9 cellular contexts compared by ENCODE assay signal in the genomic region with DNA sequence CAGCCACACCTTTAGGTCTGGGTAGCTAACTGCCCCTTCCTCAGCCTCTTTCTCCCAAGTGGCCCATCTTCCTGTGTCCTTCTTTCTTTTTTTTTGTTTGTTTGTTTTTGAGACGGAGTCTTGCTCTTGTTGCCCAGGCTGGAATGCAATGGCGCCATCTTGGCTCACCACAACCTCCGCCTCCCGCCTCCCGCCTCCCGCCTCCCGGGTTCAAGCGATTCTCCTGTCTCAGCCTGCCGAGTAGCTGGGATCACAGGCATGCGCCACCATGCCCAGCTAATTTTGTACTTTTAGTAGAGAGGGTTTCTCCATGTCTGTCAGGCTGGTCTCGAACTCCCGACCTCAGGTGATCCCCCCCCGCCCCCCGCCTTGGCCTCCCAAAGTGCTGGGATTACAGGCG. TPM values are rescaled to one million over a fixed set of nuclear protein-coding genes. Genes with fewer than 3 reads are reported as not detected.
DNase-seq lines count a peak whose midpoint lies in the region; TF ChIP-seq lines count a peak whose summit lies in the region.
"Not testable (repeated sequence)": the region's sequence is repeated elsewhere in the genome, so short reads cannot be mapped to it uniquely, and the experiment has no call there.
"Had no signal": no experiment of that assay in that cellular context is flagged by ENCODE, and none has a peak within 500 bp of the region (broad histone marks: within the 10 kb centered on the region; RNA-seq: fewer than 3 reads in every experiment).

No MANE protein-coding gene starts in this region.

- H3K36me3 ChIP-seq in NT2/D1 (ENCODE audit: insufficient read depth, insufficient read length, low read length): peaks cover 18% of the 10 kb centered on the region
- H3K36me3 ChIP-seq in breast epithelium; trophoblast cell (ENCODE audit: control insufficient read depth in 1 of 2, insufficient read depth in 2 of 2, low read length in 2 of 2): not testable (repeated sequence)

- not testable (repeated sequence) for H3K4ac ChIP-seq in trophoblast cell (ENCODE audit: low read depth, low read length)

- H2AFZ ChIP-seq in trophoblast cell (ENCODE audit: insufficient read depth, low read length, poor library complexity): peak overlapping the region; percentile 97

- peak overlapping the region; percentile 39 for H3K4me3 Mint-ChIP-seq in activated CD4-positive, alpha-beta T cell treated with anti-CD3 and anti-CD28 coated beads, Interleukin-2, amount 10 ng/mL, durations not matched to agents 24 days and 14 days
- H3K4me3 Mint-ChIP-seq in glutamatergic neuron (ENCODE audit: unreplicated experiment): peak overlapping the region; percentile 13
- peak overlapping the region; percentile 62 for H3K4me3 Mint-ChIP-seq in mesothelial cell of epicardium

- H3K27ac ChIP-seq in AG04450 (ENCODE audit: low read depth, low read length): peak overlapping the region; percentile 11
- H3K27ac ChIP-seq in breast epithelium; trophoblast cell (ENCODE audit: low read depth, low read length): not testable (repeated sequence)

- not testable (repeated sequence) for H3K18ac ChIP-seq in trophoblast cell (ENCODE audit: low read length)

- not testable (repeated sequence) for H3K27ac Mint-ChIP-seq in activated CD4-positive, alpha-beta T cell treated with anti-CD3 and anti-CD28 coated beads, Interleukin-2, amount 10 ng/mL, durations not matched to agents 24 days and 14 days; glutamatergic neuron (ENCODE audit: unreplicated experiment); mesothelial cell of epicardium

- H3K9ac ChIP-seq in NT2/D1 (ENCODE audit: insufficient read length, low read depth); trophoblast cell (ENCODE audit: low read length): not testable (repeated sequence)

- H4K91ac ChIP-seq in trophoblast cell (ENCODE audit: low read depth, low read length): not testable (repeated sequence)

- H2BK120ac ChIP-seq in trophoblast cell (ENCODE audit: insufficient read depth, low read length, poor library complexity): not testable (repeated sequence)

- not testable (repeated sequence) for H3K27me3 Mint-ChIP-seq in activated CD4-positive, alpha-beta T cell treated with anti-CD3 and anti-CD28 coated beads, Interleukin-2, amount 10 ng/mL, durations not matched to agents 24 days and 14 days; glutamatergic neuron (ENCODE audit: unreplicated experiment); mesothelial cell of epicardium (ENCODE audit: low read depth)

- not testable (repeated sequence) for H3K4me3 ChIP-seq in AG04450 (ENCODE audit: low read depth, low read length); trophoblast cell (ENCODE audit: low read depth, low read length)
- peak overlapping the region; percentile 2 for H3K4me3 ChIP-seq in GM12875 (ENCODE audit: low read depth, low read length)
- peak overlapping the region; percentile 42 for H3K4me3 ChIP-seq in NT2/D1 (ENCODE audit: insufficient read length, low read depth)
- H3K4me3 ChIP-seq in breast epithelium: peak overlapping the region in 2 of 3 donors; percentile 48 to 72

- H3K9me3 Mint-ChIP-seq in activated CD4-positive, alpha-beta T cell treated with anti-CD3 and anti-CD28 coated beads, Interleukin-2, amount 10 ng/mL, durations not matched to agents 24 days and 14 days; glutamatergic neuron (ENCODE audit: unreplicated experiment); mesothelial cell of epicardium: not testable (repeated sequence)

- not testable (repeated sequence) for H2AK5ac ChIP-seq in trophoblast cell (ENCODE audit: low read length)

- POLR2A ChIA-PET in AG04450 (lab: Yijun Ruan, JAX): not testable (repeated sequence)

- no CpG with 5 or more reads among the region's 15 CpGs for WGBS in trophoblast cell (ENCODE audit: extremely low coverage, insufficient coverage, insufficient read length)

- not testable (repeated sequence) for TF ChIP-seq POLR2A in breast epithelium (IDR thresholded peaks at IDR 0.05)

- H3K23ac ChIP-seq in trophoblast cell (ENCODE audit: low read length): not testable (repeated sequence)

- H4K8ac ChIP-seq in trophoblast cell (ENCODE audit: low read depth, low read length): peak overlapping the region; percentile 29

- H3K9me3 ChIP-seq in AG04450 (ENCODE audit: control insufficient read depth, insufficient read depth, low read length); NT2/D1 (ENCODE audit: insufficient read depth, low read length); breast epithelium; trophoblast cell (ENCODE audit: insufficient read depth, low read depth, low read length): not testable (repeated sequence)

- not testable (repeated sequence) for TF ChIP-seq CTCF in AG04450 (IDR thresholded peaks at IDR 0.05; ENCODE audit: low read depth, low read length); GM12875 (IDR thresholded peaks at IDR 0.05; ENCODE audit: borderline replicate concordance, insufficient read depth, low read depth, low read length); breast epithelium (IDR thresholded peaks at IDR 0.05); glutamatergic neuron (IDR thresholded peaks at IDR 0.05; ENCODE audit: partially characterized antibody, unreplicated experiment); mesothelial cell of epicardium (IDR thresholded peaks at IDR 0.05; ENCODE audit: unreplicated experiment)

- DNase-seq in AG04450 (ENCODE audit: low read depth, low spot score); NT2/D1 (ENCODE audit: low read depth, low spot score); activated CD4-positive, alpha-beta T cell treated with anti-CD3 and anti-CD28 coated beads, Interleukin-2, amount 10 ng/mL, durations not matched to agents 24 days and 14 days; breast epithelium (ENCODE audit: low spot score in 2 of 2); glutamatergic neuron; mesothelial cell of epicardium (ENCODE audit: low spot score in 2 of 2, unreplicated experiment in 2 of 2); trophoblast cell: not testable (repeated sequence)

- H2BK12ac ChIP-seq in trophoblast cell (ENCODE audit: low read length): not testable (repeated sequence)

- not testable (repeated sequence) for H3K79me1 ChIP-seq in trophoblast cell (ENCODE audit: low read length)

- H3K4me1 ChIP-seq in NT2/D1 (ENCODE audit: insufficient read depth, insufficient read length); breast epithelium; trophoblast cell (ENCODE audit: control insufficient read depth in 1 of 2, insufficient read depth in 2 of 2, low read length in 2 of 2): not testable (repeated sequence)

- not testable (repeated sequence) for H3K79me2 ChIP-seq in trophoblast cell (ENCODE audit: control insufficient read depth, insufficient read depth, low read length, poor library complexity)

- H3K36me3 Mint-ChIP-seq in activated CD4-positive, alpha-beta T cell treated with anti-CD3 and anti-CD28 coated beads, Interleukin-2, amount 10 ng/mL, durations not matched to agents 24 days and 14 days (ENCODE audit: low read depth): peaks cover 42% of the 10 kb centered on the region
- H3K36me3 Mint-ChIP-seq in glutamatergic neuron (ENCODE audit: unreplicated experiment); mesothelial cell of epicardium: not testable (repeated sequence)

- H4K12ac ChIP-seq in trophoblast cell (ENCODE audit: low read depth, low read length): not testable (repeated sequence)

- peak overlapping the region; percentile 14 for H2BK5ac ChIP-seq in trophoblast cell (ENCODE audit: low read depth, low read length, poor library complexity)

- peak overlapping the region; percentile 69 for H3K4me2 ChIP-seq in trophoblast cell (ENCODE audit: low read length)

- intact Hi-C loops in activated CD4-positive, alpha-beta T cell treated with anti-CD3 and anti-CD28 coated beads, Interleukin-2, amount 10 ng/mL, durations not matched to agents 24 days and 14 days (cut with micrococcal nuclease); breast epithelium (cut with DNase I; ENCODE audit: low total_unique reads): not testable (repeated sequence)

- CTCF ChIA-PET in AG04450 (lab: Charles Lee): interaction anchor here (1.0 to 1.3 kb wide), 2 partner anchors 17 to 46 kb away, joined by 3 read pairs; no protein-coding TSS in a partner anchor

- not testable (repeated sequence) for H3K14ac ChIP-seq in trophoblast cell (ENCODE audit: low read length)

- H3K4me1 Mint-ChIP-seq in activated CD4-positive, alpha-beta T cell treated with anti-CD3 and anti-CD28 coated beads, Interleukin-2, amount 10 ng/mL, durations not matched to agents 24 days and 14 days; glutamatergic neuron (ENCODE audit: low read depth, unreplicated experiment); mesothelial cell of epicardium: not testable (repeated sequence)

- not testable (repeated sequence) for H3K27me3 ChIP-seq in AG04450 (ENCODE audit: control insufficient read depth, insufficient read depth, low read length); NT2/D1 (ENCODE audit: insufficient read depth, insufficient read length); breast epithelium; trophoblast cell (ENCODE audit: insufficient read depth, low read length)

RNA-seq across cellular contexts. Expression of a gene that starts 41.1 kb away (rescaled TPM):
- polyA plus RNA-seq in AG04450 (2011; rRNA removed): 46.7 and 64.3 TPM in 2 replicates
- 89.5 and 127 TPM in 2 replicates for polyA minus RNA-seq in AG04450 (2011; rRNA and poly(A)+ RNA removed)
- 81.0 and 82.1 TPM in 2 replicates for total RNA-seq in activated CD4-positive, alpha-beta T cell treated with anti-CD3 and anti-CD28 coated beads, Interleukin-2, amount 10 ng/mL, durations not matched to agents 24 days and 14 days
- total RNA-seq in breast epithelium (10 to 100 TPM; 52.8 to 53.6 (median 53.6) TPM), glutamatergic neuron (ENCODE audit: unreplicated experiment) (44.1 TPM), mesothelial cell of epicardium (61.2 to 71.0 TPM (median 69.5 TPM) in 3 replicates)
- polyA plus RNA-seq in trophoblast cell (2013): 29.2 and 29.6 TPM in 2 replicates

RNA-seq across cellular contexts. Expression of a gene that starts 41.7 kb away (rescaled TPM):
- 2.9 and 5.1 TPM in 2 replicates for polyA plus RNA-seq in AG04450 (2011; rRNA removed)
- 9.6 and 16.3 TPM in 2 replicates for polyA minus RNA-seq in AG04450 (2011; rRNA and poly(A)+ RNA removed)
- total RNA-seq in activated CD4-positive, alpha-beta T cell treated with anti-CD3 and anti-CD28 coated beads, Interleukin-2, amount 10 ng/mL, durations not matched to agents 24 days and 14 days: 55.3 and 58.0 TPM in 2 replicates
- total RNA-seq in breast epithelium (10 to 100 TPM in 2 of 3 donors, 1 to 10 TPM in 1; 5.6 to 20.3 (median 12.1) TPM), glutamatergic neuron (ENCODE audit: unreplicated experiment) (5.7 TPM), mesothelial cell of epicardium (2.9 to 3.1 TPM (median 3.0 TPM) in 3 replicates)
- polyA plus RNA-seq in trophoblast cell (2013): 1.2 and 1.3 TPM in 2 replicates

RNA-seq across cellular contexts. Expression of a gene that starts 55.2 kb away (rescaled TPM):
- polyA plus RNA-seq in AG04450 (2011; rRNA removed): 0.10 and 0.11 TPM in 2 replicates
- not detected in 2 replicates for polyA minus RNA-seq in AG04450 (2011; rRNA and poly(A)+ RNA removed)
- total RNA-seq in activated CD4-positive, alpha-beta T cell treated with anti-CD3 and anti-CD28 coated beads, Interleukin-2, amount 10 ng/mL, durations not matched to agents 24 days and 14 days: not detected in 2 replicates
- total RNA-seq in breast epithelium (1 to 10 TPM in 1 of 3 donors, under 1 TPM in 2; 0.16 to 1.2 (median 0.66) TPM), glutamatergic neuron (ENCODE audit: unreplicated experiment) (not detected), mesothelial cell of epicardium (2.2 to 2.4 TPM (median 2.4 TPM) in 3 replicates)
- polyA plus RNA-seq in trophoblast cell (2013): 1.2 and 1.3 TPM in 2 replicates
- total RNA-seq: fibroblast of lung had no signal

RNA-seq across cellular contexts. Expression of a gene that starts 58.7 kb away (rescaled TPM):
- 268 and 340 TPM in 2 replicates for polyA plus RNA-seq in AG04450 (2011; rRNA removed)
- 102 and 113 TPM in 2 replicates for polyA minus RNA-seq in AG04450 (2011; rRNA and poly(A)+ RNA removed)
- total RNA-seq in activated CD4-positive, alpha-beta T cell treated with anti-CD3 and anti-CD28 coated beads, Interleukin-2, amount 10 ng/mL, durations not matched to agents 24 days and 14 days: 304 and 310 TPM in 2 replicates
- total RNA-seq in breast epithelium (100 to 1,000 TPM; 141 to 213 (median 172) TPM), glutamatergic neuron (ENCODE audit: unreplicated experiment) (128 TPM), mesothelial cell of epicardium (153 to 160 TPM (median 159 TPM) in 3 replicates)
- polyA plus RNA-seq in trophoblast cell (2013): 163 and 166 TPM in 2 replicates
